ENCODE assay signal across 17 cellular contexts in the genomic region with DNA sequence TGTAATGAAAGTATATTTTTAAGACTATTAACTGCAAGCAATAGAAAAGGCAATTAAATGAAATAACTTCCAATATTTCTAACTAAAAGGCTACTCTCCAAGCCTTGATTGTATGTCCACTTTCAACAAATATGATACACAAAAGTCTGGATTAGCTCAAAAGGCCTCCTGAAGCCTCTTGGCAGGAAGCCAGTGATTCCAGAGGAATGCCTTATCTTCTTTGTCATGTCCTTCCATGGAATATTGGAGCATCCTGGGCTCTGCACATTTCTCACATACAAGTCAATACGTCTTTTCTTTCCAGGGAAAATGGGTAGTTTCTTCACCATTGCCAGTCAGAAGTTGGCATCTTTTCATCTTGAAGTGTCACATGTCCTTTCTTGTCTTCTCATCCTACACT.
DNase-seq lines count a peak whose midpoint lies in the region; TF ChIP-seq lines count a peak whose summit lies in the region.
"Had no signal": no experiment of that assay in that cellular context is flagged by ENCODE, and none has a peak within 500 bp of the region (broad histone marks: within the 10 kb centered on the region; RNA-seq: fewer than 3 reads in every experiment).

No MANE protein-coding gene starts in this region.

- peaks cover 29% of the 10 kb centered on the region for H3K4me1 Mint-ChIP-seq in activated T-cell treated with anti-CD3 and anti-CD28 coated beads, Interleukin-2, amount 50 U/mL, for 24 hours (ENCODE audit: low read depth)

- no peak for TF ChIP-seq CTCF in BE2C (IDR thresholded peaks at IDR 0.05; ENCODE audit: low read depth, low read length)

- H3K27me3 ChIP-seq in BE2C (no peaks in the 10 kb centered on the region), SJCRH30 (no peaks in the 10 kb centered on the region)
- H3K27me3 ChIP-seq: BLaER1 had no signal

- H3K4me1 ChIP-seq in BE2C (peaks cover 4% of the 10 kb centered on the region), SJCRH30 (no peaks in the 10 kb centered on the region)
- H3K4me1 ChIP-seq: BLaER1 had no signal

- H3K4me3 ChIP-seq in BE2C (ENCODE audit: low read depth, low read length) (no peak overlapping the region), SJCRH30 (no peak overlapping the region)
- H3K4me3 ChIP-seq: BLaER1, PC-9, SK-N-MC had no signal

- H3K27ac Mint-ChIP-seq in activated T-cell treated with anti-CD3 and anti-CD28 coated beads, Interleukin-2, amount 50 U/mL, for 24 hours: no peak overlapping the region

- H3K9me3 Mint-ChIP-seq in activated T-cell treated with anti-CD3 and anti-CD28 coated beads, Interleukin-2, amount 50 U/mL, for 24 hours: no peaks in the 10 kb centered on the region
- H3K9me3 Mint-ChIP-seq: CD8-positive, alpha-beta memory T cell had no signal

- no peak overlapping the region for H3K4me3 Mint-ChIP-seq in activated T-cell treated with anti-CD3 and anti-CD28 coated beads, Interleukin-2, amount 50 U/mL, for 24 hours
- H3K4me3 Mint-ChIP-seq: CD8-positive, alpha-beta memory T cell had no signal

- H3K27ac ChIP-seq in SJCRH30: no peak overlapping the region
- H3K27ac ChIP-seq: BLaER1, PC-9, SK-N-MC had no signal

- H3K36me3 ChIP-seq in BE2C: no peaks in the 10 kb centered on the region
- no peaks in the 10 kb centered on the region for H3K36me3 ChIP-seq in SJCRH30

- DNase-seq in BE2C: peak; percentile 51
- peak; percentile 22 for DNase-seq in COR-L47 (lab: John Stamatoyannopoulos, UW)
- DNase-seq in SJCRH30: peak; percentile 4 to 37
- peak; percentile 10 for DNase-seq in foreskin melanocyte
- no peak for DNase-seq in AG08396 (ENCODE audit: low spot score)
- DNase-seq in activated T-cell treated with anti-CD3 and anti-CD28 coated beads, Interleukin-2, amount 50 U/mL, for 24 hours: no peak
- no peak for DNase-seq in AML-193 (lab: John Stamatoyannopoulos, UW)
- DNase-seq: CD8-positive, alpha-beta memory T cell; DMS153; HCEC 1CT; IMR-90; MV-4-11; NCI-H1417 treated with DMSO at 0.1 percent for 48 hours; NCI-H510A; PC-9 had no signal

- peaks cover 64% of the 10 kb centered on the region for H3K36me3 Mint-ChIP-seq in activated T-cell treated with anti-CD3 and anti-CD28 coated beads, Interleukin-2, amount 50 U/mL, for 24 hours (ENCODE audit: low read depth)

- H3K9me3 ChIP-seq in BE2C: no peaks in the 10 kb centered on the region
- H3K9me3 ChIP-seq in SJCRH30 (replicated peaks): no peaks in the 10 kb centered on the region
- H3K9me3 ChIP-seq: BLaER1 had no signal

- no peaks in the 10 kb centered on the region for H3K27me3 Mint-ChIP-seq in activated T-cell treated with anti-CD3 and anti-CD28 coated beads, Interleukin-2, amount 50 U/mL, for 24 hours
- H3K27me3 Mint-ChIP-seq: CD8-positive, alpha-beta memory T cell had no signal

Comparison
In these comparisons a context has a peak if more than half of its experiments do, and no peak if none do; other contexts are left out.
1. DNase-seq: peak in BE2C (single experiment), COR-L47 (single experiment), SJCRH30 (2 of 2) and foreskin melanocyte (single experiment); none in AG08396 (single experiment), activated T-cell treated with anti-CD3 and anti-CD28 coated beads, Interleukin-2, amount 50 U/mL, for 24 hours (single experiment) and AML-193 (0 of 2).